In the genomic region with DNA sequence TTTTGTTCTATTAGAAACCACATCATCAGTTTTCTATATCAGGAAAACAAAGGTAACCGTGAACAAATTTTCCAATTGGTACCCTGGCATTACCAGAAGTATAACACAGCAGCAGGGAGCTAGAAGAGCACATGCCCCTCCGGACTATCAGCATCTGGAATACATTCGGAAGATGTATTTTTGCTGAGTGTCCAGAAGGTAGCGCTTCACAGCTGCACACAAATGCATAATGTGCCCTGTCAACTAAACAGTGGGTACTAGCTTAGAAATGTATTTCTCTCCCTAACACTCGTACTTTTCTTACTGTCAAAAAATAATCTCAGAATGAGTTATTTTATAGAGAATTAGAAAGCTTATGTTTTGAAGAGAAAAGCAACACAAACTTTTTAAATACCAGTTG, we compare ENCODE assay signal across 12 cellular contexts.
A peak's percentile ranks its signal among the peaks of the same experiment; 100 is the strongest.
DNase-seq lines count a peak whose midpoint lies in the region; TF ChIP-seq lines count a peak whose summit lies in the region.
"Had no signal": no experiment of that assay in that cellular context is flagged by ENCODE, and none has a peak within 500 bp of the region (broad histone marks: within the 10 kb centered on the region; RNA-seq: fewer than 3 reads in every experiment).

No MANE protein-coding gene starts in this region.

- peaks cover 18% of the 10 kb centered on the region for H3K36me3 Mint-ChIP-seq in neural crest cell (ENCODE audit: low read depth)
- H3K36me3 Mint-ChIP-seq: natural killer cell had no signal

- DNase-seq in NCI-H146 (lab: John Stamatoyannopoulos, UW) (peak; percentile 14), NCI-H146 treated with DMSO at 0.1 percent for 48 hours (lab: John Stamatoyannopoulos, UW; ENCODE audit: unreplicated experiment) (no peak), Kasumi-1 (lab: John Stamatoyannopoulos, UW) (peak; percentile 26 to 46), neural crest cell (ENCODE audit: low read depth, low spot score) (no peak), NCI-H1930 (lab: John Stamatoyannopoulos, UW) (no peak), NCI-H1436 (lab: John Stamatoyannopoulos, UW) (no peak), posterior vena cava (ENCODE audit: low spot score) (no peak)
- DNase-seq: natural killer cell; stimulated activated CD4-positive, alpha-beta T cell treated with anti-CD3 and anti-CD28 coated beads, Interleukin-4, amount 100 ng/mL, for 24 hours had no signal

- H3K4me3 Mint-ChIP-seq in neural crest cell: no peak overlapping the region
- H3K4me3 Mint-ChIP-seq: B cell, natural killer cell had no signal

- H3K27ac ChIP-seq in VCaP: no peak overlapping the region
- H3K27ac ChIP-seq: tibial nerve had no signal

- TF ChIP-seq CTCF in VCaP (conservative IDR thresholded peaks at IDR 0.05): peak; percentile 24
- peak; percentile 34 for TF ChIP-seq CTCF in neural crest cell (conservative IDR thresholded peaks at IDR 0.05)

- H3K4me1 Mint-ChIP-seq in neural crest cell: peaks cover 17% of the 10 kb centered on the region
- H3K4me1 Mint-ChIP-seq: B cell had no signal

- no peak overlapping the region for H3K27ac Mint-ChIP-seq in neural crest cell (ENCODE audit: unreplicated experiment)
- H3K27ac Mint-ChIP-seq: B cell, natural killer cell had no signal

- H3K27me3 Mint-ChIP-seq in neural crest cell (ENCODE audit: low read depth): peaks cover 6% of the 10 kb centered on the region
- H3K27me3 Mint-ChIP-seq: B cell had no signal

- peaks cover 4% of the 10 kb centered on the region for H3K9me3 Mint-ChIP-seq in neural crest cell

- intact Hi-C loops in posterior vena cava (cut with DNase I): no loop called here

Comparison
In these comparisons a context has a peak if more than half of its experiments do, and no peak if none do; other contexts are left out.
1. DNase-seq: peak in NCI-H146 (single experiment) and Kasumi-1 (2 of 2); none in NCI-H146 treated with DMSO at 0.1 percent for 48 hours (single experiment), neural crest cell (single experiment), NCI-H1930 (0 of 2), NCI-H1436 (single experiment) and posterior vena cava (single experiment).